ENCODE assay signal across 8 cellular contexts in genomic region chr2:174485763-174486613, GRCh38. TPM values are rescaled to one million over a fixed set of nuclear protein-coding genes. Genes with fewer than 3 reads are reported as not detected.
DNase-seq lines count a peak whose midpoint lies in the region; ATAC-seq and TF ChIP-seq lines count a peak whose summit lies in the region.

No MANE protein-coding gene starts in this region.

- TF ChIP-seq CTCF in IMR-90 (conservative IDR thresholded peaks at IDR 0.05; ENCODE audit: low read depth, low read length) = no peak
- no peak for TF ChIP-seq CTCF in VCaP (conservative IDR thresholded peaks at IDR 0.05)

- H3K4ac ChIP-seq in IMR-90 (ENCODE audit: low read depth, low read length) (no peak overlapping the region), mesendoderm (ENCODE audit: low read depth, low read length) (no peak overlapping the region)

- 0 out of 2 replicates have a peak, but pooled peaks cover 3% of the 10 kb centered on the region for H3K9me1 ChIP-seq in IMR-90 (ENCODE audit: insufficient read depth, low read length)

- H4K20me1 ChIP-seq in IMR-90 (ENCODE audit: insufficient read depth, low read length) = no peaks in the 10 kb centered on the region

- H3K18ac ChIP-seq in IMR-90 (ENCODE audit: low read depth, low read length) (peak overlapping the region; percentile 71), mesendoderm (ENCODE audit: low read length) (no peak overlapping the region)

- ATAC-seq in GM21447 (IDR thresholded peaks at IDR 0.05; ENCODE audit: unreplicated experiment) = peak; percentile 32
- ATAC-seq in IMR-90 (ENCODE audit: low read depth) = peak; percentile 15
- ATAC-seq in GM19467 (IDR thresholded peaks at IDR 0.05; ENCODE audit: unreplicated experiment) = no peak

- no peak for TF ChIP-seq RAD21 in IMR-90 (IDR thresholded peaks at IDR 0.05; ENCODE audit: low read length)

- DNase-seq in DMS79 (lab: John Stamatoyannopoulos, UW) (peak; percentile 31), IMR-90 (peak; percentile 76), mesendoderm (peak; percentile 42)

- H3K4me1 ChIP-seq in IMR-90 (ENCODE audit: control insufficient read depth, insufficient read depth, low read length) = peaks cover 3% of the 10 kb centered on the region; the same call in 1 of the 2 replicates
- no peaks in the 10 kb centered on the region for H3K4me1 ChIP-seq in ectodermal cell (ENCODE audit: control insufficient read depth, insufficient read depth, low read length)
- no peaks in the 10 kb centered on the region for H3K4me1 ChIP-seq in mesendoderm (ENCODE audit: control insufficient read depth, low read depth, low read length)

- H4K8ac ChIP-seq in IMR-90 (ENCODE audit: low read depth in 2 of 2, low read length in 2 of 2) (peak overlapping the region in 1 of 2 experiments; percentile 8; a peak in 1 of 4 replicates), mesendoderm (ENCODE audit: low read depth, low read length) (no peak overlapping the region)

- peak overlapping the region; percentile 32; the same call in 1 of the 2 replicates for H4K5ac ChIP-seq in IMR-90 (ENCODE audit: low read depth, low read length)
- H4K5ac ChIP-seq in mesendoderm (ENCODE audit: low read length) = no peak overlapping the region

- H3K9me3 ChIP-seq in IMR-90 (ENCODE audit: control insufficient read depth, insufficient read depth, low read length) (no peaks in the 10 kb centered on the region), ectodermal cell (ENCODE audit: control insufficient read depth, low read length) (no peaks in the 10 kb centered on the region)

- dilution Hi-C loops in IMR-90 (cut with HindIII; ENCODE audit: low sequenced_read_pairs, unreplicated experiment) = no loop called here

- H2AK5ac ChIP-seq in IMR-90 (ENCODE audit: low read depth, low read length) (no peak overlapping the region), mesendoderm (ENCODE audit: low read length) (no peak overlapping the region)

- POLR2A ChIA-PET in IMR-90 (lab: Charles Lee; ENCODE audit: unreplicated experiment) = interaction anchor here (0.5 kb wide), 1 partner anchor 15 kb away, joined by 5 read pairs; no protein-coding TSS in a partner anchor

- peak overlapping the region; percentile 100 for H3K4me2 ChIP-seq in IMR-90 (ENCODE audit: low read depth, low read length)
- peak overlapping the region; percentile 94 for H3K4me2 ChIP-seq in mesendoderm (ENCODE audit: low read length)

- H3K27ac ChIP-seq in IMR-90 (ENCODE audit: insufficient read depth, low read length) = peak overlapping the region; percentile 51
- H3K27ac ChIP-seq in VCaP = peak overlapping the region; percentile 31; the same call in 1 of the 2 replicates
- no peak overlapping the region for H3K27ac ChIP-seq in ectodermal cell (ENCODE audit: insufficient read depth, low read depth, low read length, poor library complexity, severe bottlenecking)
- no peak overlapping the region for H3K27ac ChIP-seq in mesendoderm (ENCODE audit: low read depth, low read length)
- peak overlapping the region; percentile 27 for H3K27ac ChIP-seq in temporal lobe (ENCODE audit: low read depth, low read length)

- H3K23ac ChIP-seq in IMR-90 (ENCODE audit: low read depth, low read length) = peak overlapping the region; percentile 41
- no peak overlapping the region for H3K23ac ChIP-seq in mesendoderm (ENCODE audit: low read length)

- H2BK15ac ChIP-seq in IMR-90 (ENCODE audit: low read depth, low read length) = no peak overlapping the region
- H2BK15ac ChIP-seq in mesendoderm (replicated peaks; ENCODE audit: low read depth) = no peak overlapping the region

- in situ Hi-C loops in IMR-90 (cut with MboI; ENCODE audit: low sequenced_read_pairs) = no loop called here

- no peak for TF ChIP-seq POLR2A in IMR-90 (IDR thresholded peaks at IDR 0.05; ENCODE audit: low read depth, low read length)

- H3K4me3 ChIP-seq in IMR-90 (ENCODE audit: insufficient read depth, low read depth, low read length) (peak overlapping the region; percentile 99), ectodermal cell (ENCODE audit: insufficient read depth, low read depth, low read length) (peak overlapping the region; percentile 56), mesendoderm (ENCODE audit: low read length) (peak overlapping the region; percentile 50)

- H2AK9ac ChIP-seq in IMR-90 (replicated peaks; ENCODE audit: low read depth, low read length, poor library complexity) = peak overlapping the region; percentile 83

- H3K27me3 ChIP-seq in IMR-90 (ENCODE audit: control insufficient read depth, insufficient read depth, low read length) = no peaks in the 10 kb centered on the region
- peaks cover 31% of the 10 kb centered on the region for H3K27me3 ChIP-seq in ectodermal cell (ENCODE audit: control insufficient read depth, insufficient read depth, low read length, poor library complexity, severe bottlenecking)
- H3K27me3 ChIP-seq in mesendoderm (ENCODE audit: insufficient read depth, low read length, poor library complexity) = no peaks in the 10 kb centered on the region

- H3K9ac ChIP-seq in IMR-90 (ENCODE audit: low read depth, low read length) (peak overlapping the region; percentile 79), mesendoderm (ENCODE audit: low read length) (peak overlapping the region; percentile 66)

- H2AFZ ChIP-seq in IMR-90 (replicated peaks; ENCODE audit: low read length, poor library complexity) = peak overlapping the region; percentile 98

- H3K14ac ChIP-seq in IMR-90 (replicated peaks; ENCODE audit: low read depth, low read length) = peak overlapping the region; percentile 32; the same call in 1 of the 2 replicates

- no peaks in the 10 kb centered on the region for H3K79me2 ChIP-seq in mesendoderm (ENCODE audit: control insufficient read depth, insufficient read depth, low read length)

- CTCF ChIA-PET in IMR-90 (lab: Yijun Ruan, JAX) = interaction anchor here (0.6 to 2.6 kb wide), 3 partner anchors 23 to 300 kb away, joined by 3 to 13 read pairs (median 4); no protein-coding TSS in a partner anchor

- H2BK120ac ChIP-seq in IMR-90 (ENCODE audit: low read depth, low read length) (no peak overlapping the region), mesendoderm (ENCODE audit: low read depth, low read length) (no peak overlapping the region)

- H2BK5ac ChIP-seq in IMR-90 (ENCODE audit: low read depth, low read length, poor library complexity, severe bottlenecking) (peak overlapping the region; percentile 10), mesendoderm (ENCODE audit: low read length) (no peak overlapping the region)

- H3K56ac ChIP-seq in IMR-90 (ENCODE audit: extremely low read depth, insufficient read depth, low read length) (peak overlapping the region; percentile 32; the same call in 1 of the 2 replicates), mesendoderm (ENCODE audit: low read length) (peak overlapping the region; percentile 77)

- WGBS in IMR-90 (ENCODE audit: extremely low coverage in 2 of 2, insufficient read length in 1 of 2), 2 experiments = 0% methylated on average over 1 of the region's 25 CpGs; no CpG with 5 or more reads in 1 of the 2 experiments
- 35 to 37% methylated on average over 24 of the region's 25 CpGs for WGBS in ectodermal cell, 2 experiments
- WGBS in mesendoderm (ENCODE audit: extremely low coverage, insufficient coverage, low lambda C conversion rate) = no CpG with 5 or more reads among the region's 25 CpGs

- no peak overlapping the region for H2BK20ac ChIP-seq in IMR-90 (ENCODE audit: low read depth, low read length)

- intact Hi-C loops in IMR-90 (cut with micrococcal nuclease) = no loop called here

- H4K91ac ChIP-seq in IMR-90 (ENCODE audit: insufficient read depth, low read depth, low read length) = peak overlapping the region; percentile 18; the same call in 1 of the 2 replicates

- BruUV-seq in IMR-90 (replicated peaks; lab: Mats Ljungman, UMichigan) = no TSS peak

- H3K36me3 ChIP-seq in IMR-90 (ENCODE audit: control insufficient read depth, insufficient read depth, low read length) (peaks cover 2% of the 10 kb centered on the region), ectodermal cell (ENCODE audit: control insufficient read depth, insufficient read depth, low read length) (no peaks in the 10 kb centered on the region), mesendoderm (ENCODE audit: control insufficient read depth, insufficient read depth, low read length) (no peaks in the 10 kb centered on the region)

- H3K79me1 ChIP-seq in IMR-90 (ENCODE audit: low read depth in 1 of 2, low read length in 2 of 2) (peaks cover 3 to 8% of the 10 kb centered on the region in 2 experiments; a peak in 1 of 4 replicates), mesendoderm (ENCODE audit: low read length) (no peaks in the 10 kb centered on the region)

TF ChIP-seq in IMR-90, 13 proteins besides CTCF, POLR2A, EP300 and RAD21:
- TF ChIP-seq CEBPB (IDR thresholded peaks at IDR 0.05; ENCODE audit: low read depth, low read length) (no peak), MAZ (IDR thresholded peaks at IDR 0.05; ENCODE audit: borderline replicate concordance, low read depth, low read length) (no peak), MAFK (IDR thresholded peaks at IDR 0.05; ENCODE audit: low read depth, low read length) (no peak), RCOR1 (IDR thresholded peaks at IDR 0.05; ENCODE audit: insufficient replicate concordance, low read length) (no peak), NFE2L2 (IDR thresholded peaks at IDR 0.05; ENCODE audit: low read depth, low read length) (no peak), SMC3 (IDR thresholded peaks at IDR 0.05; ENCODE audit: low read depth, low read length) (no peak)

RNA-seq across cellular contexts. Expression of gene GPR155, which starts 0.8 kb away (rescaled TPM):
- total RNA-seq in IMR-90 (2012; rRNA removed) (3.4 and 4.4 TPM in 2 replicates), temporal lobe (15.2 TPM)
- 2.3 and 2.6 TPM in 2 replicates for polyA plus RNA-seq in IMR-90 (2012; rRNA removed)
- 0.80 and 0.90 TPM in 2 replicates for polyA plus RNA-seq in IMR-90 (2012; cell fraction: cytosol; rRNA removed)
- polyA plus RNA-seq in IMR-90 (2012; cell fraction: nucleus; rRNA removed; ENCODE audit: low replicate concordance) = 0.59 and 4.3 TPM in 2 replicates
- 0.35 TPM for polyA plus RNA-seq in ectodermal cell (2013, experiment 1 of 4)
- polyA plus RNA-seq in ectodermal cell (2013, experiment 2 of 4) = 0.59 TPM
- polyA plus RNA-seq in ectodermal cell (2013, experiment 3 of 4) = 0.80 TPM
- polyA plus RNA-seq in ectodermal cell (2013, experiment 4 of 4) = 0.28 TPM
- 0.27 TPM for polyA plus RNA-seq in mesendoderm (2013, experiment 1 of 2)
- polyA plus RNA-seq in mesendoderm (2013, experiment 2 of 2) = 0.31 TPM

Comparison
In these comparisons a context has a peak if more than half of its experiments do, and no peak if none do; other contexts are left out.
1. H3K27ac ChIP-seq: peak in IMR-90 (single experiment), VCaP (single experiment) and temporal lobe (single experiment); none in ectodermal cell (single experiment) and mesendoderm (single experiment).
2. Peak in every context shown above with its lines, with median percentiles within 50 percentile points of each other: DNase-seq and H3K4me3 ChIP-seq.